14 cellular contexts compared by ENCODE assay signal in the genomic region with DNA sequence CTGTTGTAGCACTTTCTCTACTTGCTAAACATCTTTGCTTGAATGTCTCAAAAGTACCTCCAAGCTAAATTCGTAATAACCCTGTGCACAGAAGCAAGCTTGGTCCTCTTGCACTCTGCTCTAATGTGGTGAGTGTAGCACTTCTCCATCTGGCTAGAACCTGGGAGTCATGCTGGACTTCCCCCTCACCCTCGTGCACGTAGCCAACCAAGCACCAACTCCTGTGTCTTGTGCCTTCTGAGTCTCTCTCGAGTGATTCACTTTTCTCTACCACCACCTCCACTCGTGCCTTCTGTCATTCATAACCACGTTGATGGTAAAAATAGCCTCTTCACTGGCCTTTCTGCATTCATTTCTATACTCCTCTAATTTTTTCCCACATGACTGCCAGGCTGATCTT.
DNase-seq lines count a peak whose midpoint lies in the region; ATAC-seq and TF ChIP-seq lines count a peak whose summit lies in the region.
"Had no signal": no experiment of that assay in that cellular context is flagged by ENCODE, and none has a peak within 500 bp of the region (broad histone marks: within the 10 kb centered on the region; RNA-seq: fewer than 3 reads in every experiment).

No MANE protein-coding gene starts in this region.

- TF ChIP-seq CTCF in esophagus muscularis mucosa (IDR thresholded peaks at IDR 0.05) (no peak), PC-9 (conservative IDR thresholded peaks at IDR 0.05) (no peak)

- DNase-seq in ELR (ENCODE audit: low read depth), result peak; percentile 79
- DNase-seq in esophagus muscularis mucosa (ENCODE audit: extremely low spot score), result peak; percentile 34
- DNase-seq in PC-9, result no peak
- no peak for DNase-seq in CD4-positive, alpha-beta memory T cell
- no peak for DNase-seq in SW480 (ENCODE audit: low spot score)
- DNase-seq: activated naive CD4-positive, alpha-beta T cell treated with Interleukin-2 at 50 U/mL for 16 hours; COR-L47; erythroblast; midbrain; NCI-H1105 treated with DMSO at 0.1 percent for 48 hours had no signal

- no peaks in the 10 kb centered on the region for H3K4me1 Mint-ChIP-seq in CD4-positive, alpha-beta memory T cell

- TF ChIP-seq POLR2A in esophagus muscularis mucosa (IDR thresholded peaks at IDR 0.05; ENCODE audit: low read depth), result no peak

- H3K36me3 Mint-ChIP-seq in CD4-positive, alpha-beta memory T cell, result no peaks in the 10 kb centered on the region

- H3K27me3 Mint-ChIP-seq in CD4-positive, alpha-beta memory T cell, result peaks cover 13 to 16% of the 10 kb centered on the region in 2 donors

- no peaks in the 10 kb centered on the region for H3K4me1 ChIP-seq in esophagus muscularis mucosa
- peaks cover 18% of the 10 kb centered on the region for H3K4me1 ChIP-seq in PC-9 (replicated peaks; ENCODE audit: insufficient read depth)
- no peaks in the 10 kb centered on the region for H3K4me1 ChIP-seq in CD4-positive, alpha-beta memory T cell (ENCODE audit: insufficient read depth, low read length)

- H3K79me2 ChIP-seq in PC-9 (ENCODE audit: low read depth), result no peaks in the 10 kb centered on the region

- CTCF ChIA-PET in PC-9 (lab: Charles Lee), result interaction anchor here (1.5 to 3.0 kb wide), 3 partner anchors 16 to 271 kb away, joined by 4 to 20 read pairs (median 16); no protein-coding TSS in a partner anchor
- CTCF ChIA-PET in CD4-positive, alpha-beta memory T cell (lab: Charles Lee; ENCODE audit: partially characterized antibody), result no interaction called here

- no peaks in the 10 kb centered on the region for H3K9me3 ChIP-seq in esophagus muscularis mucosa
- H3K9me3 ChIP-seq in PC-9 (ENCODE audit: insufficient read depth, low read depth), result no peaks in the 10 kb centered on the region; the same call in 1 of the 2 replicates
- no peaks in the 10 kb centered on the region for H3K9me3 ChIP-seq in CD4-positive, alpha-beta memory T cell (ENCODE audit: control insufficient read depth in 1 of 2, low read length in 2 of 2)

- H3K4me3 Mint-ChIP-seq in CD4-positive, alpha-beta memory T cell, result no peak overlapping the region

- H3K27ac Mint-ChIP-seq in CD4-positive, alpha-beta memory T cell, result no peak overlapping the region

- peak; percentile 74 for ATAC-seq in GM21381 (IDR thresholded peaks at IDR 0.05; ENCODE audit: unreplicated experiment)
- ATAC-seq in HG03469 (IDR thresholded peaks at IDR 0.05; ENCODE audit: unreplicated experiment), result peak; percentile 96
- ATAC-seq in HG03139 (IDR thresholded peaks at IDR 0.05; ENCODE audit: unreplicated experiment), result no peak

- no peaks in the 10 kb centered on the region for H3K36me3 ChIP-seq in esophagus muscularis mucosa
- no peaks in the 10 kb centered on the region for H3K36me3 ChIP-seq in PC-9 (ENCODE audit: low read depth)
- no peaks in the 10 kb centered on the region for H3K36me3 ChIP-seq in CD4-positive, alpha-beta memory T cell (ENCODE audit: insufficient read depth, low read length)

- no peaks in the 10 kb centered on the region for H4K20me1 ChIP-seq in PC-9 (ENCODE audit: insufficient read depth)

- H3K27ac ChIP-seq in esophagus muscularis mucosa (replicated peaks in 1 of 4) (no peak overlapping the region), PC-9 (no peak overlapping the region)
- no peak overlapping the region for H3K27ac ChIP-seq in CD4-positive, alpha-beta memory T cell (ENCODE audit: low read depth, low read length)
- H3K27ac ChIP-seq: SK-N-MC had no signal

- H3K27me3 ChIP-seq in esophagus muscularis mucosa (no peaks in the 10 kb centered on the region), PC-9 (ENCODE audit: insufficient read depth, low read depth) (no peaks in the 10 kb centered on the region)
- H3K27me3 ChIP-seq in CD4-positive, alpha-beta memory T cell (ENCODE audit: insufficient read depth, low read length), result no peaks in the 10 kb centered on the region

- no peak overlapping the region for H3K4me3 ChIP-seq in esophagus muscularis mucosa
- no peak overlapping the region for H3K4me3 ChIP-seq in PC-9
- H3K4me3 ChIP-seq in CD4-positive, alpha-beta memory T cell (ENCODE audit: low read length in 2 of 2), result no peak overlapping the region
- H3K4me3 ChIP-seq: SK-N-MC had no signal

- H3K9me2 ChIP-seq in PC-9 (ENCODE audit: insufficient read depth), result peaks cover 4% of the 10 kb centered on the region; the same call in 1 of the 2 replicates

- intact Hi-C loops in esophagus muscularis mucosa (cut with DNase I) (no loop called here), PC-9 (cut with micrococcal nuclease; ENCODE audit: unreplicated experiment) (no loop called here)
- intact Hi-C loops in CD4-positive, alpha-beta memory T cell (cut with micrococcal nuclease), result no loop called here

- 85% methylated on average over 6 of the region's 6 CpGs for WGBS in esophagus muscularis mucosa

- no peak overlapping the region for H2AFZ ChIP-seq in PC-9

- H3F3A ChIP-seq in PC-9 (ENCODE audit: insufficient read depth, low read depth), result peaks cover 9% of the 10 kb centered on the region; the same call in 1 of the 2 replicates

- POLR2A ChIA-PET in PC-9 (lab: Charles Lee; ENCODE audit: unreplicated experiment), result no interaction called here
- POLR2A ChIA-PET in CD4-positive, alpha-beta memory T cell (lab: Charles Lee; ENCODE audit: partially characterized antibody), result no interaction called here

- TF ChIP-seq EP300 in esophagus muscularis mucosa (IDR thresholded peaks at IDR 0.05), result no peak

- no TSS peak for BruUV-seq in PC-9 (replicated peaks; lab: Mats Ljungman, UMichigan)

- no peak overlapping the region for H3K4me2 ChIP-seq in PC-9

- peaks cover 0 to 2% (median 0%) of the 10 kb centered on the region in 8 donors for H3K9me3 Mint-ChIP-seq in CD4-positive, alpha-beta memory T cell

Comparison
In these comparisons a context has a peak if more than half of its experiments do, and no peak if none do; other contexts are left out.
1. DNase-seq: peak in ELR (single experiment) and esophagus muscularis mucosa (single experiment); none in PC-9 (0 of 2), CD4-positive, alpha-beta memory T cell (0 of 5) and SW480 (single experiment).